8 cellular contexts compared by ENCODE assay signal in the genomic region with DNA sequence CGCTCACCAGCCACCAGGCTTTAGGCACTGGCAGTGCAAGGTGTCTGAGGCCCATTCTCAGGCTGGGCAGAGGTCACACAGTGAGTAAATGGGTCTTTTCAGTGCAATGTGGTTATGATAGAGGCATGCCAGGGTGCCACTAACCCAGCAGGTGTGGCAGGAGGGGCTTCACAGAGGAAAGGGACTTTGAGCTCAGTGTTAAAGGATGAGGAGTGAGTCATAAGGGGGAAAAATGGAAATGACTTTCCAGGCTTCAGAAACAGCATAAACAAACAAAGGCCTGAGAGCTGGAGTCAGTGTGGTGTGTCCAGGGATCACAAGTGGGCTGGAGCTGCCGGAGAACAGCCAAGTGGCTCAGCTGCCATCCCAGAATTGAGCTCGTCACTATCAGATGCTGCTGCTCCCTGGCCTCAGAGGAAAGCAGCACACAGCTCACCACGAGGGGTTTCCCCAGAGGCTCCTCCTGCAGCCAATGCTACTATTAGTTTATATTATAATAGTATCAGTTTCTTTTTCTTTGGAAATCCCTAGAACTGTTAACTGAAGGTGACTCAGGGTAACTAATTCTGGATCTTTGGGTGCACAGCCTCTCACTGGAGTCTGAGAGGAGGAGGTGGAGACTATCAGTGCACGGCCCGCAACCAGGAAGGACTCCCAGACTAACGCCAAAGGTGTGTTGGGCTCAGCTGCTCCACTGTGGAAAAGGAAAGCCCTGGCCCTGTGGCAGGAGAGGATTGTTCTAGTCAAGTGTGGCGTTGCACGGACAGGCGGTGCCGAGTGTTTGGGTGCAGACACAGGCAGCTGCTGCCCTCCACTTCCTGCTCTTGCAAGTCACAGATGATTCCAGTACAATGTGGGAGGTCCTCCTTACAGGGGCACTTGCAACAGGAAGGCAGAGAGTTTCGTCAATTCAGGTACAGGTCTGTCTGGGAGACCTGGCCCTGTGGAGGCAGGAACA. TPM values are rescaled to one million over a fixed set of nuclear protein-coding genes. Genes with fewer than 3 reads are reported as not detected.
A peak's percentile ranks its signal among the peaks of the same experiment; 100 is the strongest.
DNase-seq lines count a peak whose midpoint lies in the region; ATAC-seq lines count a peak whose summit lies in the region.

No MANE protein-coding gene starts in this region.

- CTCF ChIA-PET in CD4-positive, alpha-beta memory T cell (lab: Charles Lee; ENCODE audit: partially characterized antibody) = interaction anchor here (1.0 to 2.5 kb wide), 12 partner anchors 15 to 331 kb away, joined by 3 to 10 read pairs (median 5); a partner anchor contains a TSS

- peaks cover 37 to 44% of the 10 kb centered on the region in 2 donors for H3K36me3 Mint-ChIP-seq in CD4-positive, alpha-beta memory T cell
- peaks cover 30% of the 10 kb centered on the region for H3K36me3 Mint-ChIP-seq in stimulated activated effector memory CD8-positive, alpha-beta T cell treated with anti-CD3 and anti-CD28 coated beads, Interleukin-12 subunit alpha, Interleukin-12 subunit beta, amount 100 ng/mL, for 72 hours

- H3K4me1 ChIP-seq in CD4-positive, alpha-beta memory T cell (ENCODE audit: insufficient read depth, low read length) = peaks cover 22% of the 10 kb centered on the region
- H3K4me1 ChIP-seq in duodenal mucosa (ENCODE audit: control insufficient read depth in 1 of 2, insufficient read depth in 2 of 2, low read length in 2 of 2) = peaks cover 16 to 18% of the 10 kb centered on the region in 2 donors
- peaks cover 5 to 11% of the 10 kb centered on the region in 2 donors for H3K4me1 ChIP-seq in muscle layer of duodenum (ENCODE audit: control insufficient read depth in 1 of 2, insufficient read depth in 2 of 2, low read length in 2 of 2)

- intact Hi-C loops in CD4-positive, alpha-beta memory T cell (cut with micrococcal nuclease) = loop anchor here (1.0 to 2.0 kb wide), 2 partner anchors 38 to 179 kb away; no protein-coding TSS in a partner anchor

- peak overlapping the region in 1 of 2 donors; percentile 17 for H3K4me3 ChIP-seq in CD4-positive, alpha-beta memory T cell (ENCODE audit: low read length in 2 of 2)
- peak overlapping the region; percentile 28 to 33 for H3K4me3 ChIP-seq in duodenal mucosa (ENCODE audit: low read depth in 1 of 2, low read length in 2 of 2)
- H3K4me3 ChIP-seq in muscle layer of duodenum (ENCODE audit: low read depth in 1 of 2, low read length in 2 of 2) = peak overlapping the region; percentile 7 to 16
- H3K4me3 ChIP-seq in H7 (ENCODE audit: insufficient read depth, low read depth, low read length) = no peak overlapping the region

- H3K27me3 ChIP-seq in CD4-positive, alpha-beta memory T cell (ENCODE audit: insufficient read depth, low read length) = no peaks in the 10 kb centered on the region
- H3K27me3 ChIP-seq in duodenal mucosa (ENCODE audit: control insufficient read depth in 1 of 2, insufficient read depth in 2 of 2, low read length in 2 of 2) (no peaks in the 10 kb centered on the region), muscle layer of duodenum (ENCODE audit: low read depth, low read length) (no peaks in the 10 kb centered on the region), H7 (ENCODE audit: control insufficient read depth, insufficient read depth, low read length) (no peaks in the 10 kb centered on the region)

- no peaks in the 10 kb centered on the region for H3K36me3 ChIP-seq in CD4-positive, alpha-beta memory T cell (ENCODE audit: insufficient read depth, low read length)
- H3K36me3 ChIP-seq in duodenal mucosa (ENCODE audit: control insufficient read depth in 1 of 2, insufficient read depth in 2 of 2, low read length in 2 of 2) = peaks cover 6 to 25% of the 10 kb centered on the region in 2 donors
- peaks cover 0 to 12% of the 10 kb centered on the region in 2 donors for H3K36me3 ChIP-seq in muscle layer of duodenum (ENCODE audit: control insufficient read depth in 1 of 2, insufficient read depth in 2 of 2, low read length in 2 of 2)
- H3K36me3 ChIP-seq in H7 (replicated peaks; ENCODE audit: control insufficient read depth, insufficient read depth, low read length) = peaks cover 2% of the 10 kb centered on the region; the same call in 1 of the 2 replicates

- DNase-seq in CD4-positive, alpha-beta memory T cell = peak; percentile 35 to 82 (median 55)
- DNase-seq in activated CD4-positive, alpha-beta T cell treated with anti-CD3 and anti-CD28 coated beads for 4 hours = peak; percentile 65 to 66
- DNase-seq in stimulated activated effector memory CD8-positive, alpha-beta T cell treated with anti-CD3 and anti-CD28 coated beads, Interleukin-12 subunit alpha, Interleukin-12 subunit beta, amount 100 ng/mL, for 72 hours (ENCODE audit: low spot score in 2 of 2) = peak; percentile 19 to 69
- DNase-seq in H7 = no peak

- peaks cover 15 to 35% (median 24%) of the 10 kb centered on the region in 4 donors for H3K4me1 Mint-ChIP-seq in CD4-positive, alpha-beta memory T cell
- peaks cover 20% of the 10 kb centered on the region for H3K4me1 Mint-ChIP-seq in stimulated activated effector memory CD8-positive, alpha-beta T cell treated with anti-CD3 and anti-CD28 coated beads, Interleukin-12 subunit alpha, Interleukin-12 subunit beta, amount 100 ng/mL, for 72 hours

- peak; percentile 88 for ATAC-seq in GM19455 (IDR thresholded peaks at IDR 0.05; ENCODE audit: unreplicated experiment)
- peak; percentile 71 for ATAC-seq in HG03571 (IDR thresholded peaks at IDR 0.05; ENCODE audit: unreplicated experiment)
- ATAC-seq in stimulated activated effector memory CD8-positive, alpha-beta T cell treated with anti-CD3 and anti-CD28 coated beads, Interleukin-12 subunit alpha, Interleukin-12 subunit beta, amount 100 ng/mL, for 72 hours = peak; percentile 93

- peaks cover 0 to 2% (median 0%) of the 10 kb centered on the region in 8 donors for H3K9me3 Mint-ChIP-seq in CD4-positive, alpha-beta memory T cell
- H3K9me3 Mint-ChIP-seq in stimulated activated effector memory CD8-positive, alpha-beta T cell treated with anti-CD3 and anti-CD28 coated beads, Interleukin-12 subunit alpha, Interleukin-12 subunit beta, amount 100 ng/mL, for 72 hours = no peaks in the 10 kb centered on the region

- no peaks in the 10 kb centered on the region for H3K9me3 ChIP-seq in CD4-positive, alpha-beta memory T cell (ENCODE audit: control insufficient read depth in 1 of 2, low read length in 2 of 2)
- no peaks in the 10 kb centered on the region for H3K9me3 ChIP-seq in duodenal mucosa (ENCODE audit: control insufficient read depth in 1 of 2, low read length in 2 of 2)
- no peaks in the 10 kb centered on the region for H3K9me3 ChIP-seq in muscle layer of duodenum (ENCODE audit: control insufficient read depth in 1 of 2, low read length in 2 of 2)

- peak overlapping the region; percentile 80 to 91 (median 82) for H3K4me3 Mint-ChIP-seq in CD4-positive, alpha-beta memory T cell
- peak overlapping the region; percentile 73 for H3K4me3 Mint-ChIP-seq in stimulated activated effector memory CD8-positive, alpha-beta T cell treated with anti-CD3 and anti-CD28 coated beads, Interleukin-12 subunit alpha, Interleukin-12 subunit beta, amount 100 ng/mL, for 72 hours

- POLR2A ChIA-PET in CD4-positive, alpha-beta memory T cell (lab: Charles Lee; ENCODE audit: partially characterized antibody) = interaction anchor here (0.6 to 1.9 kb wide), 12 partner anchors 33 to 319 kb away, joined by 3 to 37 read pairs (median 4); a partner anchor contains a TSS

- no peaks in the 10 kb centered on the region for H3K27me3 Mint-ChIP-seq in CD4-positive, alpha-beta memory T cell

- H3K27ac Mint-ChIP-seq in CD4-positive, alpha-beta memory T cell = peak overlapping the region; percentile 92 to 96 (median 95)
- H3K27ac Mint-ChIP-seq in stimulated activated effector memory CD8-positive, alpha-beta T cell treated with anti-CD3 and anti-CD28 coated beads, Interleukin-12 subunit alpha, Interleukin-12 subunit beta, amount 100 ng/mL, for 72 hours = peak overlapping the region; percentile 85

- peak overlapping the region; percentile 34 to 55 for H3K9ac ChIP-seq in duodenal mucosa (ENCODE audit: low read depth in 1 of 2, low read length in 2 of 2)

- H3K27ac ChIP-seq in CD4-positive, alpha-beta memory T cell (ENCODE audit: low read depth, low read length) = peak overlapping the region; percentile 80
- H3K27ac ChIP-seq in duodenal mucosa (ENCODE audit: low read depth, low read length) (peak overlapping the region; percentile 60), muscle layer of duodenum (ENCODE audit: low read length) (peak overlapping the region; percentile 76)

RNA-seq across cellular contexts. Expression of a gene that starts 39.5 kb away (rescaled TPM):
- 10 to 100 TPM; 23.6 to 24.3 TPM for total RNA-seq in CD4-positive, alpha-beta memory T cell
- 10 to 100 TPM; 37.1 to 38.9 TPM for polyA plus RNA-seq in CD4-positive, alpha-beta memory T cell
- 7.7 and 7.8 TPM in 2 replicates for total RNA-seq in H7 (2014; rRNA removed; shearing (Covaris generic))
